Comparison of ENCODE assay signal across 8 cellular contexts in genomic region chr11:59666969-59667368, GRCh38. TPM values are rescaled to one million over a fixed set of nuclear protein-coding genes. Genes with fewer than 3 reads are reported as not detected.
DNase-seq lines count a peak whose midpoint lies in the region; ATAC-seq and TF ChIP-seq lines count a peak whose summit lies in the region.

No MANE protein-coding gene starts in this region.

- DNase-seq in MG63 (no peak), COLO668 (lab: John Stamatoyannopoulos, UW; ENCODE audit: unreplicated experiment) (no peak), GM19238 (ENCODE audit: insufficient read length, low spot score) (no peak), NOMO-1 treated with DMSO at 0.1 percent for 48 hours (lab: John Stamatoyannopoulos, UW; ENCODE audit: unreplicated experiment) (no peak)
- DNase-seq in naive thymus-derived CD8-positive, alpha-beta T cell: no peak

- peaks cover 25 to 69% (median 28%) of the 10 kb centered on the region in 10 experiments for H3K4me1 ChIP-seq in BLaER1 treated with 17β-estradiol and CSF1 and Interleukin-3, amounts not matched to agents 10 nM and 100 nM

- peaks cover 36% of the 10 kb centered on the region for H3K36me3 Mint-ChIP-seq in brain
- H3K36me3 Mint-ChIP-seq in naive thymus-derived CD8-positive, alpha-beta T cell: peaks cover 0 to 44% (median 4%) of the 10 kb centered on the region in 3 donors

- H3K27me3 Mint-ChIP-seq in brain: peaks cover 8% of the 10 kb centered on the region
- H3K27me3 Mint-ChIP-seq in naive thymus-derived CD8-positive, alpha-beta T cell: no peaks in the 10 kb centered on the region

- peak overlapping the region; percentile 38 to 94 (median 90) for H3K4me3 Mint-ChIP-seq in brain
- peak overlapping the region; percentile 7 to 97 (median 88) for H3K4me3 Mint-ChIP-seq in naive thymus-derived CD8-positive, alpha-beta T cell

- H4K20me1 ChIP-seq in BLaER1 treated with 17β-estradiol and CSF1 and Interleukin-3, amounts not matched to agents 10 nM and 100 nM: peaks cover 7 to 60% (median 43%) of the 10 kb centered on the region in 11 experiments; a peak in 19 of 22 replicates

- POLR2A ChIA-PET in naive thymus-derived CD8-positive, alpha-beta T cell (lab: Charles Lee): no interaction called here

- peak overlapping the region in 10 of 11 experiments; percentile 6 to 93 (median 88); a peak in 12 of 22 replicates for H3K9ac ChIP-seq in BLaER1 treated with 17β-estradiol and CSF1 and Interleukin-3, amounts not matched to agents 10 nM and 100 nM

- peak overlapping the region in 3 of 5 experiments; percentile 4 to 89 (median 75) for H3K27ac Mint-ChIP-seq in brain
- peak overlapping the region in 7 of 10 donors; percentile 32 to 100 (median 88) for H3K27ac Mint-ChIP-seq in naive thymus-derived CD8-positive, alpha-beta T cell

- peak overlapping the region in 7 of 10 experiments; percentile 7 to 90 (median 83); a peak in 9 of 20 replicates for H3K4me3 ChIP-seq in BLaER1 treated with 17β-estradiol and CSF1 and Interleukin-3, amounts not matched to agents 10 nM and 100 nM
- H3K4me3 ChIP-seq in MG63: peak overlapping the region; percentile 72

- H3K9me3 Mint-ChIP-seq in brain: no peaks in the 10 kb centered on the region
- no peaks in the 10 kb centered on the region for H3K9me3 Mint-ChIP-seq in naive thymus-derived CD8-positive, alpha-beta T cell

- no peaks in the 10 kb centered on the region for H3K27me3 ChIP-seq in BLaER1 treated with 17β-estradiol and CSF1 and Interleukin-3, amounts not matched to agents 10 nM and 100 nM
- H3K27me3 ChIP-seq in MG63: no peaks in the 10 kb centered on the region

- H3K27ac ChIP-seq in BLaER1 treated with 17β-estradiol and CSF1 and Interleukin-3, amounts not matched to agents 10 nM and 100 nM: peak overlapping the region in 6 of 11 experiments; percentile 78 to 98 (median 89); a peak in 7 of 22 replicates

- H3K4me2 ChIP-seq in BLaER1 treated with 17β-estradiol and CSF1 and Interleukin-3, amounts not matched to agents 10 nM and 100 nM: peak overlapping the region; percentile 87 to 99 (median 95)

- H3K4me1 Mint-ChIP-seq in brain: peaks cover 57% of the 10 kb centered on the region
- H3K4me1 Mint-ChIP-seq in naive thymus-derived CD8-positive, alpha-beta T cell: peaks cover 20 to 61% (median 48%) of the 10 kb centered on the region in 4 donors

- ATAC-seq in naive thymus-derived CD8-positive, alpha-beta T cell: no peak
- no peak for ATAC-seq in GM19395 (IDR thresholded peaks at IDR 0.05; ENCODE audit: unreplicated experiment)

- H3K36me3 ChIP-seq in BLaER1 treated with 17β-estradiol and CSF1 and Interleukin-3, amounts not matched to agents 10 nM and 100 nM: peaks cover 46 to 52% (median 48%) of the 10 kb centered on the region in 11 experiments
- H3K36me3 ChIP-seq in MG63: peaks cover 48% of the 10 kb centered on the region

- no peaks in the 10 kb centered on the region for H3K9me3 ChIP-seq in BLaER1 treated with 17β-estradiol and CSF1 and Interleukin-3, amounts not matched to agents 10 nM and 100 nM (replicated peaks in 1 of 11)
- no peaks in the 10 kb centered on the region for H3K9me3 ChIP-seq in MG63

- no peak for TF ChIP-seq CTCF in brain (conservative IDR thresholded peaks at IDR 0.05)

RNA-seq across cellular contexts. Expression of gene PATL1, which starts 1.9 kb away (rescaled TPM):
- total RNA-seq in MG63 (2014; rRNA removed; shearing (Covaris generic); ENCODE audit: low replicate concordance): 8.4 and 9.9 TPM in 2 replicates
- 35.1 TPM for polyA plus RNA-seq in brain (ENCODE audit: insufficient read depth, low read depth, low replicate concordance)
- total RNA-seq in naive thymus-derived CD8-positive, alpha-beta T cell: 10 to 100 TPM; 40.5 to 40.7 TPM
- polyA plus RNA-seq in naive thymus-derived CD8-positive, alpha-beta T cell: 1 to 10 TPM; 3.2 to 8.2 (median 3.8) TPM

RNA-seq across cellular contexts. Expression of gene OR10V1, which starts 46.7 kb away (rescaled TPM):
- not detected in 2 replicates for total RNA-seq in MG63 (2014; rRNA removed; shearing (Covaris generic); ENCODE audit: low replicate concordance)
- polyA plus RNA-seq in brain (ENCODE audit: insufficient read depth, low read depth, low replicate concordance): not detected
- not detected for total RNA-seq in naive thymus-derived CD8-positive, alpha-beta T cell
- not detected for polyA plus RNA-seq in naive thymus-derived CD8-positive, alpha-beta T cell

RNA-seq across cellular contexts. Expression of gene OSBP, which starts 51.4 kb away (rescaled TPM):
- total RNA-seq in MG63 (2014; rRNA removed; shearing (Covaris generic); ENCODE audit: low replicate concordance): 19.1 and 23.8 TPM in 2 replicates
- 41.9 TPM for polyA plus RNA-seq in brain (ENCODE audit: insufficient read depth, low read depth, low replicate concordance)
- total RNA-seq in naive thymus-derived CD8-positive, alpha-beta T cell: 10 to 100 TPM; 46.7 to 50.5 TPM
- polyA plus RNA-seq in naive thymus-derived CD8-positive, alpha-beta T cell: 10 to 100 TPM; 19.5 to 34.8 (median 19.6) TPM
